ENCODE assay signal across 14 cellular contexts in the genomic region with DNA sequence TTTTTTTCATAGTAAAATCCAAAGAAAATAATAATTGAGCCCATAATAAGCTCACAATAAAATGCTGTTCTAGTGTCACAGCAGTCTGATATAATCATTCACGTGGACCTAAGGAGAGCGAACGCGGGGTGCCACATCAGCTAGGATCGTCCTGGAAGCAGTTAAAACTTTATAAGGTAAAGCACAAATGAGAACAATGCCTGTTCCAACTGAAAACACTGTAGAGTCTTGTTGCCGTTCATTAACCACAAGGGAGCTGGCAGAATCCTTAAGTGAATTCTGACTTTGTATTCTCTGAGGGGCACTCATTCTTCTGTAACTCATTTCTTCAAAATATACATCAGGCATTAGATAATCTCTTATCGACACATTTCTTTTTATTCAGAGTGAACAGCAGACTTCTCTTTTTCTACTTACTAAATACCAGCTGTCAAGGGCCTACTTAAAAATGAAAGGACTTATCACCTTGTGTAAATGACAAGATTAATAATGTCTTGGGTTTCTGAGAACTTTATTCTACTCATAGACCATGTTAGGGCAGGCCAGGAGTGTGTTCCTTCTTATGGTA.
"Had no signal": no experiment of that assay in that cellular context is flagged by ENCODE, and none has a peak within 500 bp of the region (broad histone marks: within the 10 kb centered on the region; RNA-seq: fewer than 3 reads in every experiment).

No MANE protein-coding gene starts in this region.

- ATAC-seq: body of pancreas, left lobe of liver had no signal

- H3K4me1 ChIP-seq: adrenal gland, thyroid gland, vagina had no signal

- H3K27ac ChIP-seq: adrenal gland, epithelial cell of prostate, thyroid gland, vagina had no signal

- DNase-seq: activated CD4-positive, alpha-beta T cell treated with anti-CD3 and anti-CD28 coated beads, Interleukin-2, amount 10 ng/mL, durations not matched to agents 7 days and 5 days; activated CD4-positive, CD25-positive, alpha-beta regulatory T cell; activated naive CD4-positive, alpha-beta T cell treated with anti-CD3 and anti-CD28 coated beads, Interleukin-2, amount 50 U/mL, for 16 hours; adrenal gland; body of pancreas; cortex of kidney; effector CD8-positive, alpha-beta T cell; mesenchymal stem cell; stimulated activated CD4-positive, alpha-beta T cell treated with anti-CD3 and anti-CD28 coated beads, Interleukin-4, amount 100 ng/mL, for 1 hour; stimulated activated CD8-positive, alpha-beta memory T cell treated with anti-CD3 and anti-CD28 coated beads, Interleukin-4, amount 100 ng/mL, for 48 hours; thyroid gland had no signal

- H3K4me3 ChIP-seq: adrenal gland, body of pancreas, thyroid gland, vagina had no signal

- H3K36me3 ChIP-seq: adrenal gland, thyroid gland, vagina had no signal

- H3K27me3 ChIP-seq: body of pancreas, thyroid gland, vagina had no signal

- H3K9me3 ChIP-seq: adrenal gland, body of pancreas, thyroid gland, vagina had no signal
